ENCODE assay signal across 1 cellular context in genomic region chr3:187997946-187998561, GRCh38.
TF ChIP-seq lines count a peak whose summit lies in the region.

No MANE protein-coding gene starts in this region.

TF ChIP-seq in HepG2, 621 proteins besides CTCF, POLR2A, EP300 and RAD21 (continued from another document and continues in another):
- no peak for TF ChIP-seq NFAT5 (CRISPR knock-in tag; IDR thresholded peaks at IDR 0.05)
- no peak; the same call in 1 of the 2 replicates for TF ChIP-seq KDM5A (IDR thresholded peaks at IDR 0.05; ENCODE audit: borderline replicate concordance, low read length)
- TF ChIP-seq ZFP1 (CRISPR knock-in tag; IDR thresholded peaks at IDR 0.05) = peak; percentile 51; the same call in 1 of the 2 replicates
- 0 out of 2 replicates have a peak, but pooled peaks have one; percentile 61 for TF ChIP-seq EHMT2 (IDR thresholded peaks at IDR 0.05; ENCODE audit: borderline replicate concordance, low read depth, low read length)
- no peak for TF ChIP-seq MYC (CRISPR knock-in tag; IDR thresholded peaks at IDR 0.05; ENCODE audit: borderline replicate concordance)
- TF ChIP-seq ZNF609 (CRISPR knock-in tag; IDR thresholded peaks at IDR 0.05; ENCODE audit: borderline replicate concordance) = peak; percentile 96
- TF ChIP-seq MIXL1 (CRISPR knock-in tag; IDR thresholded peaks at IDR 0.05) = peak; percentile 82; the same call in 1 of the 2 replicates
- TF ChIP-seq ZNF441 (CRISPR knock-in tag; IDR thresholded peaks at IDR 0.05; ENCODE audit: borderline replicate concordance) = no peak; the same call in 1 of the 2 replicates
- TF ChIP-seq ZNF326 (CRISPR knock-in tag; IDR thresholded peaks at IDR 0.05; ENCODE audit: borderline replicate concordance) = no peak
- TF ChIP-seq ATF2 (CRISPR knock-in tag; IDR thresholded peaks at IDR 0.05) = peak; percentile 58; the same call in 1 of the 2 replicates
- TF ChIP-seq SKI (IDR thresholded peaks at IDR 0.05; ENCODE audit: partially characterized antibody) = peak; percentile 28
- no peak for TF ChIP-seq ZNF713 (CRISPR knock-in tag; IDR thresholded peaks at IDR 0.05)
- TF ChIP-seq TP53 (CRISPR knock-in tag; conservative IDR thresholded peaks at IDR 0.05) = no peak
- TF ChIP-seq ZNF879 (CRISPR knock-in tag; IDR thresholded peaks at IDR 0.05) = no peak
- TF ChIP-seq NR2F1 (CRISPR knock-in tag; IDR thresholded peaks at IDR 0.05) = peak in 1 of 2 experiments; percentile 56; a peak in 1 of 4 replicates
- TF ChIP-seq FOXP1 (IDR thresholded peaks at IDR 0.05) = no peak
- peak; percentile 89 for TF ChIP-seq FOXP1 (CRISPR knock-in tag; IDR thresholded peaks at IDR 0.05)
- TF ChIP-seq ZFP62 (CRISPR knock-in tag; IDR thresholded peaks at IDR 0.05) = no peak
- TF ChIP-seq HINFP (CRISPR knock-in tag; IDR thresholded peaks at IDR 0.05; ENCODE audit: low read depth) = no peak
- TF ChIP-seq SALL2 (CRISPR knock-in tag; IDR thresholded peaks at IDR 0.05) = no peak
- peak; percentile 71; the same call in 1 of the 2 replicates for TF ChIP-seq ZBTB43 (CRISPR knock-in tag; conservative IDR thresholded peaks at IDR 0.05)
- TF ChIP-seq TRIM22 (IDR thresholded peaks at IDR 0.05) = no peak
- peak; percentile 43; the same call in 1 of the 2 replicates for TF ChIP-seq ZNF740 (CRISPR knock-in tag; IDR thresholded peaks at IDR 0.05)
- no peak for TF ChIP-seq ZBTB40 (IDR thresholded peaks at IDR 0.05)
- no peak for TF ChIP-seq ZBTB40 (CRISPR knock-in tag; IDR thresholded peaks at IDR 0.05)
- TF ChIP-seq RCOR2 (CRISPR knock-in tag; IDR thresholded peaks at IDR 0.05) = peak; percentile 89
